Comparison of ENCODE assay signal across 18 cellular contexts in genomic region chr7:144245372-144245771, GRCh38. TPM values are rescaled to one million over a fixed set of nuclear protein-coding genes. Genes with fewer than 3 reads are reported as not detected.
"Had no signal": no experiment of that assay in that cellular context is flagged by ENCODE, and none has a peak within 500 bp of the region (broad histone marks: within the 10 kb centered on the region; RNA-seq: fewer than 3 reads in every experiment).

No MANE protein-coding gene starts in this region.

RNA-seq across cellular contexts. Expression of gene OR2A42, which starts 6.0 kb away (rescaled TPM):
- total RNA-seq: activated B cell treated with CpG ODN at 0.5 μM for 24 hours; activated CD4-positive, alpha-beta memory T cell treated with anti-CD3 and anti-CD28 coated beads for 36 hours; activated CD4-positive, alpha-beta T cell treated with anti-CD3 and anti-CD28 coated beads, Interleukin-2, amount 10 ng/mL, durations not matched to agents 24 days and 14 days; activated CD8-positive, alpha-beta memory T cell treated with anti-CD3 and anti-CD28 coated beads for 36 hours; activated CD8-positive, alpha-beta T cell treated with anti-CD3 and anti-CD28 coated beads for 36 hours; activated naive CD4-positive, alpha-beta T cell treated with anti-CD3 and anti-CD28 coated beads for 36 hours; activated naive CD4-positive, alpha-beta T cell treated with anti-CD3 and anti-CD28 coated beads, Interleukin-2, amount 50 U/mL, for 72 hours; activated naive CD8-positive, alpha-beta T cell treated with anti-CD3 and anti-CD28 coated beads for 36 hours; activated T-cell treated with anti-CD3 and anti-CD28 coated beads, Interleukin-2, amount 50 U/mL, for 4 hours; activated T-cell treated with anti-CD3 and anti-CD28 coated beads, Interleukin-2, amount 50 U/mL, for 72 hours; activated T-helper 1 cell treated with anti-CD3 and anti-CD28 coated beads, Interleukin-12 subunit alpha, Interleukin-12 subunit beta, Interleukin-2, Interleukin-4 antibody, amounts not matched to agents 30 ng/mL and 10 ng/mL and 1 ng/mL, durations not matched to agents 14 hours and 24 hours and 36 hours; activated T-helper 17 cell treated with anti-CD3 and anti-CD28 coated beads, Interleukin-2, amount 50 U/mL, for 72 hours; astrocyte; body of pancreas; cardiac septum; T-helper 2 cell treated with Interferon-gamma antibody and Interleukin-4, amounts not matched to agents 100 ng/mL and 5 ng/mL, for 36 hours had no signal

RNA-seq across cellular contexts. Expression of gene OR2A7, which starts 19.2 kb away (rescaled TPM):
- total RNA-seq: cardiac septum had no signal

RNA-seq across cellular contexts. Expression of gene CTAGE8, which starts 23.7 kb away (rescaled TPM):
- total RNA-seq: cardiac septum, cerebellum had no signal
- polyA plus RNA-seq: aorta had no signal
